ENCODE assay signal across 21 cellular contexts in genomic region chr5:57784106-57784505, GRCh38.
DNase-seq lines count a peak whose midpoint lies in the region; ATAC-seq and TF ChIP-seq lines count a peak whose summit lies in the region.
"Had no signal": no experiment of that assay in that cellular context is flagged by ENCODE, and none has a peak within 500 bp of the region (broad histone marks: within the 10 kb centered on the region; RNA-seq: fewer than 3 reads in every experiment).

No MANE protein-coding gene starts in this region.

- ATAC-seq in lower lobe of right lung (peak in 1 of 2 donors; percentile 21), upper lobe of right lung (no peak)
- ATAC-seq: K562 had no signal

- DNase-seq in M059J (ENCODE audit: low read depth) = peak; percentile 72
- DNase-seq in cardiac fibroblast (ENCODE audit: low read depth in 2 of 2) = peak; percentile 30 to 48
- DNase-seq in lower lobe of right lung = no peak
- DNase-seq in upper lobe of right lung = no peak
- DNase-seq in effector memory CD4-positive, alpha-beta T cell = no peak
- no peak for DNase-seq in DMS114 treated with DMSO at 0.1 percent for 48 hours (lab: John Stamatoyannopoulos, UW; ENCODE audit: unreplicated experiment)
- no peak for DNase-seq in CD4-positive, alpha-beta memory T cell
- DNase-seq: activated effector memory CD4-positive, alpha-beta T cell treated with Interleukin-2 at 50 U/mL for 16 hours; DND-41; H7; NCI-H1436; NCI-H446 treated with DMSO at 0.1 percent for 48 hours; nephron progenitor cell; retina; stimulated activated CD4-positive, alpha-beta T cell treated with anti-CD3 and anti-CD28 coated beads, Interleukin-4, amount 100 ng/mL, for 4 hours; SW 1271; uterus; WERI-Rb-1 had no signal

- no peaks in the 10 kb centered on the region for H3K9me3 Mint-ChIP-seq in CD4-positive, alpha-beta memory T cell
- H3K9me3 Mint-ChIP-seq: CD14-positive monocyte, nephron progenitor cell had no signal

- no peak for TF ChIP-seq CTCF in cardiac fibroblast (IDR thresholded peaks at IDR 0.05; ENCODE audit: low read depth, low read length)
- TF ChIP-seq CTCF in lower lobe of right lung (IDR thresholded peaks at IDR 0.05) = no peak
- TF ChIP-seq CTCF in upper lobe of right lung (IDR thresholded peaks at IDR 0.05) = no peak

- H3K27me3 ChIP-seq in lower lobe of right lung (ENCODE audit: low read depth) = no peaks in the 10 kb centered on the region
- H3K27me3 ChIP-seq in upper lobe of right lung = no peaks in the 10 kb centered on the region
- no peaks in the 10 kb centered on the region for H3K27me3 ChIP-seq in effector memory CD4-positive, alpha-beta T cell (replicated peaks; ENCODE audit: control insufficient read depth, insufficient read depth, low read length, poor library complexity, severe bottlenecking)
- no peaks in the 10 kb centered on the region for H3K27me3 ChIP-seq in CD4-positive, alpha-beta memory T cell (ENCODE audit: insufficient read depth, low read length)
- H3K27me3 ChIP-seq: ascending aorta, uterus had no signal

- intact Hi-C loops in lower lobe of right lung (cut with DNase I) (no loop called here), upper lobe of right lung (cut with DNase I) (no loop called here)
- intact Hi-C loops in CD4-positive, alpha-beta memory T cell (cut with micrococcal nuclease) = no loop called here

- POLR2A ChIA-PET in CD4-positive, alpha-beta memory T cell (lab: Charles Lee; ENCODE audit: partially characterized antibody) = no interaction called here

- H3K9me3 ChIP-seq in lower lobe of right lung = no peaks in the 10 kb centered on the region
- H3K9me3 ChIP-seq in upper lobe of right lung = no peaks in the 10 kb centered on the region
- no peaks in the 10 kb centered on the region for H3K9me3 ChIP-seq in effector memory CD4-positive, alpha-beta T cell (ENCODE audit: control insufficient read depth, low read length)
- no peaks in the 10 kb centered on the region for H3K9me3 ChIP-seq in CD4-positive, alpha-beta memory T cell (ENCODE audit: control insufficient read depth in 1 of 2, low read length in 2 of 2)
- H3K9me3 ChIP-seq: ascending aorta, uterus had no signal

- H3K4me1 Mint-ChIP-seq in CD4-positive, alpha-beta memory T cell = no peaks in the 10 kb centered on the region
- H3K4me1 Mint-ChIP-seq: CD14-positive monocyte had no signal

- H3K4me3 ChIP-seq in cardiac fibroblast (replicated peaks in 1 of 2; ENCODE audit: low read depth in 2 of 2, low read length in 2 of 2) = no peak overlapping the region
- H3K4me3 ChIP-seq in lower lobe of right lung = peak overlapping the region; percentile 9
- H3K4me3 ChIP-seq in upper lobe of right lung = peak overlapping the region; percentile 12
- H3K4me3 ChIP-seq in effector memory CD4-positive, alpha-beta T cell (ENCODE audit: insufficient read depth, low read depth, low read length, poor library complexity, severe bottlenecking) = no peak overlapping the region
- H3K4me3 ChIP-seq in CD4-positive, alpha-beta memory T cell (ENCODE audit: low read length in 2 of 2) = no peak overlapping the region
- H3K4me3 ChIP-seq: K562, uterus had no signal

- no peak overlapping the region for H3K27ac Mint-ChIP-seq in CD4-positive, alpha-beta memory T cell
- H3K27ac Mint-ChIP-seq: CD14-positive monocyte, nephron progenitor cell had no signal

- peaks cover 2% of the 10 kb centered on the region in 2 donors for H3K27me3 Mint-ChIP-seq in CD4-positive, alpha-beta memory T cell

- no peak overlapping the region for H3K4me3 Mint-ChIP-seq in CD4-positive, alpha-beta memory T cell
- H3K4me3 Mint-ChIP-seq: CD14-positive monocyte, nephron progenitor cell had no signal

- H3K4me1 ChIP-seq in lower lobe of right lung (peaks cover 20% of the 10 kb centered on the region), upper lobe of right lung (peaks cover 19% of the 10 kb centered on the region)
- no peaks in the 10 kb centered on the region for H3K4me1 ChIP-seq in effector memory CD4-positive, alpha-beta T cell (ENCODE audit: control insufficient read depth, insufficient read depth, low read length, poor library complexity, severe bottlenecking)
- no peaks in the 10 kb centered on the region for H3K4me1 ChIP-seq in CD4-positive, alpha-beta memory T cell (ENCODE audit: insufficient read depth, low read length)
- H3K4me1 ChIP-seq: uterus had no signal

- no peaks in the 10 kb centered on the region for H3K36me3 ChIP-seq in lower lobe of right lung
- H3K36me3 ChIP-seq in upper lobe of right lung = no peaks in the 10 kb centered on the region
- H3K36me3 ChIP-seq in effector memory CD4-positive, alpha-beta T cell (ENCODE audit: control insufficient read depth, insufficient read depth, low read length) = no peaks in the 10 kb centered on the region
- H3K36me3 ChIP-seq in CD4-positive, alpha-beta memory T cell (ENCODE audit: insufficient read depth, low read length) = no peaks in the 10 kb centered on the region
- H3K36me3 ChIP-seq: ascending aorta, uterus, WERI-Rb-1 had no signal

- no peaks in the 10 kb centered on the region for H3K36me3 Mint-ChIP-seq in CD4-positive, alpha-beta memory T cell
- H3K36me3 Mint-ChIP-seq: CD14-positive monocyte had no signal

- H3K27ac ChIP-seq in lower lobe of right lung (peak overlapping the region; percentile 36), upper lobe of right lung (no peak overlapping the region)
- no peak overlapping the region for H3K27ac ChIP-seq in effector memory CD4-positive, alpha-beta T cell (ENCODE audit: insufficient read depth, low read length, poor library complexity, severe bottlenecking)
- no peak overlapping the region for H3K27ac ChIP-seq in CD4-positive, alpha-beta memory T cell (ENCODE audit: low read depth, low read length)
- H3K27ac ChIP-seq: ascending aorta, WERI-Rb-1 had no signal

- CTCF ChIA-PET in CD4-positive, alpha-beta memory T cell (lab: Charles Lee; ENCODE audit: partially characterized antibody) = no interaction called here

Comparison
In these comparisons a context has a peak if more than half of its experiments do, and no peak if none do; other contexts are left out.
1. DNase-seq: peak in M059J (single experiment) and cardiac fibroblast (2 of 2); none in lower lobe of right lung (single experiment), upper lobe of right lung (single experiment), effector memory CD4-positive, alpha-beta T cell (0 of 3), DMS114 treated with DMSO at 0.1 percent for 48 hours (single experiment) and CD4-positive, alpha-beta memory T cell (0 of 5).
2. H3K4me3 ChIP-seq: peak in lower lobe of right lung (single experiment) and upper lobe of right lung (single experiment); none in cardiac fibroblast (0 of 2), effector memory CD4-positive, alpha-beta T cell (single experiment) and CD4-positive, alpha-beta memory T cell (0 of 2).